In the genomic region with DNA sequence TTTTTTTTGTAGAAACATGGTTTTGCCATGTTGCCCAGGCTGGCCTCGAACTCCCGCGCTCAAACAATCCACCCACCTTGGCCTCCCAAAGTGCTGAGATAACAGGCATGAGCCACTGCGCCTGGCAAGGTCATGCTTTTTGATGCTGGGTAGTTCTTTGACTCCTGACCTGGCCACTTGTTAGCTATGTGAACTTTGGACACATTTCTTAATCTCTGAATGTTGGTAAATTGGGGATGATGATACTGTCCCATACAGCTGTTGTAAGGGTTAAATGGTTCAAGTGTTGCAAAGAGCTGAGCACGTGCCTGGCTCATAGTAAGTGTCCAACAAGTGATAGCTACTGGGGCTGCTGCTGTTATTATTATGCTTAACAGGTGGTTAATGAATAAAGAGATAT, we compare ENCODE assay signal across 27 cellular contexts. TPM values are rescaled to one million over a fixed set of nuclear protein-coding genes. Genes with fewer than 3 reads are reported as not detected.
DNase-seq lines count a peak whose midpoint lies in the region; ATAC-seq and TF ChIP-seq lines count a peak whose summit lies in the region.
"Had no signal": no experiment of that assay in that cellular context is flagged by ENCODE, and none has a peak within 500 bp of the region (broad histone marks: within the 10 kb centered on the region; RNA-seq: fewer than 3 reads in every experiment).

No MANE protein-coding gene starts in this region.

- DNase-seq in SK-N-SH: no peak
- DNase-seq in activated T-helper 1 cell treated with anti-CD3 and anti-CD28 coated beads, Interleukin-12 subunit alpha, Interleukin-12 subunit beta, Interleukin-2, Interleukin-4 antibody, amounts not matched to agents 30 ng/mL and 10 ng/mL and 1 ng/mL, durations not matched to agents 14 hours and 24 hours and 36 hours (ENCODE audit: low spot score): no peak
- peak; percentile 70 to 85 (median 84) for DNase-seq in right lobe of liver
- no peak for DNase-seq in activated T-cell treated with anti-CD3 and anti-CD28 coated beads, Interleukin-2, amount 50 U/mL, for 72 hours
- DNase-seq in MM.1S: no peak
- DNase-seq: activated CD4-positive, alpha-beta T cell treated with anti-CD3 and anti-CD28 coated beads, Interleukin-2, amount 50 U/mL, for 1 hour; activated gamma-delta T cell; AML-193; amygdala; COR-L47; DMS79 treated with DMSO at 0.1 percent for 48 hours; MG63; NCI-H1417 treated with DMSO at 0.1 percent for 48 hours; NCI-H446 treated with DMSO at 0.1 percent for 48 hours; OCI-M1; stimulated activated CD4-positive, alpha-beta T cell treated with anti-CD3 and anti-CD28 coated beads, Interleukin-2, amount 100 ng/mL, for 48 hours; stimulated activated naive CD4-positive, alpha-beta T cell; SW 1271 had no signal

- H3K9me2 ChIP-seq in SK-N-SH (no peaks in the 10 kb centered on the region), MM.1S (replicated peaks; ENCODE audit: insufficient read depth, low read length) (no peaks in the 10 kb centered on the region)

- CTCF ChIA-PET in SK-N-SH (lab: Yijun Ruan, JAX): interaction anchor here (0.8 to 1.7 kb wide), 4 partner anchors 23 to 70 kb away, joined by 3 to 10 read pairs (median 4); no protein-coding TSS in a partner anchor

- H2AFZ ChIP-seq in SK-N-SH (ENCODE audit: low read depth) (no peak overlapping the region), MM.1S (ENCODE audit: low read length) (no peak overlapping the region)

- H3K36me3 ChIP-seq in SK-N-SH (replicated peaks in 1 of 2; ENCODE audit: control insufficient read depth in 1 of 2, insufficient read depth in 2 of 2, low read length in 1 of 2): peaks cover 21 to 27% of the 10 kb centered on the region in 2 experiments
- peaks cover 0 to 34% (median 18%) of the 10 kb centered on the region in 4 donors for H3K36me3 ChIP-seq in right lobe of liver
- no peaks in the 10 kb centered on the region for H3K36me3 ChIP-seq in MM.1S (replicated peaks; ENCODE audit: insufficient read depth, low read length)

- no peaks in the 10 kb centered on the region for H3K27me3 ChIP-seq in SK-N-SH (ENCODE audit: insufficient read depth)
- no peaks in the 10 kb centered on the region for H3K27me3 ChIP-seq in right lobe of liver
- H3K27me3 ChIP-seq in MM.1S (replicated peaks; ENCODE audit: insufficient read depth, low read length): no peaks in the 10 kb centered on the region
- H3K27me3 ChIP-seq: cardiac muscle cell, MG63 had no signal

- H3K27ac Mint-ChIP-seq in activated T-helper 1 cell treated with anti-CD3 and anti-CD28 coated beads, Interleukin-12 subunit alpha, Interleukin-12 subunit beta, Interleukin-2, Interleukin-4 antibody, amounts not matched to agents 30 ng/mL and 10 ng/mL and 1 ng/mL, durations not matched to agents 14 hours and 24 hours and 36 hours: no peak overlapping the region
- no peak overlapping the region for H3K27ac Mint-ChIP-seq in activated T-cell treated with anti-CD3 and anti-CD28 coated beads, Interleukin-2, amount 50 U/mL, for 72 hours

- no peaks in the 10 kb centered on the region for H3K9me3 Mint-ChIP-seq in activated T-helper 1 cell treated with anti-CD3 and anti-CD28 coated beads, Interleukin-12 subunit alpha, Interleukin-12 subunit beta, Interleukin-2, Interleukin-4 antibody, amounts not matched to agents 30 ng/mL and 10 ng/mL and 1 ng/mL, durations not matched to agents 14 hours and 24 hours and 36 hours
- no peaks in the 10 kb centered on the region for H3K9me3 Mint-ChIP-seq in activated T-cell treated with anti-CD3 and anti-CD28 coated beads, Interleukin-2, amount 50 U/mL, for 72 hours
- H3K9me3 Mint-ChIP-seq: dendritic cell treated with granulocyte-macrophage colony-stimulating factor and Interleukin-4, amounts not matched to agents 40 ng/mL and 50 ng/mL, for 4 days had no signal

- H3K36me3 Mint-ChIP-seq in activated T-helper 1 cell treated with anti-CD3 and anti-CD28 coated beads, Interleukin-12 subunit alpha, Interleukin-12 subunit beta, Interleukin-2, Interleukin-4 antibody, amounts not matched to agents 30 ng/mL and 10 ng/mL and 1 ng/mL, durations not matched to agents 14 hours and 24 hours and 36 hours (ENCODE audit: low read depth): peaks cover 29% of the 10 kb centered on the region
- H3K36me3 Mint-ChIP-seq in activated T-cell treated with anti-CD3 and anti-CD28 coated beads, Interleukin-2, amount 50 U/mL, for 72 hours (ENCODE audit: insufficient read depth in 2 of 2): peaks cover 0 to 3% of the 10 kb centered on the region in 2 donors

- H3K4me3 ChIP-seq in SK-N-SH (ENCODE audit: low read depth in 2 of 2, low read length in 1 of 2): no peak overlapping the region
- peak overlapping the region in 2 of 3 donors; percentile 85 to 97 for H3K4me3 ChIP-seq in right lobe of liver
- H3K4me3 ChIP-seq in MM.1S (ENCODE audit: low read length): no peak overlapping the region
- H3K4me3 ChIP-seq: cardiac muscle cell, MG63, thoracic aorta had no signal

- H3K79me2 ChIP-seq in SK-N-SH (ENCODE audit: insufficient read depth): peaks cover 64% of the 10 kb centered on the region
- peaks cover 44% of the 10 kb centered on the region for H3K79me2 ChIP-seq in MM.1S (ENCODE audit: low read length)

- POLR2A ChIA-PET in SK-N-SH (lab: Yijun Ruan, JAX): interaction anchor here (1.1 kb wide), 1 partner anchor 18 kb away, joined by 3 read pairs; a partner anchor contains a TSS

- H3F3A ChIP-seq in SK-N-SH (replicated peaks; ENCODE audit: insufficient read depth) (no peaks in the 10 kb centered on the region), MM.1S (ENCODE audit: insufficient read depth, low read length) (peaks cover 3% of the 10 kb centered on the region; the same call in 1 of the 2 replicates)

- H4K20me1 ChIP-seq in SK-N-SH (ENCODE audit: insufficient read depth) (peaks cover 7% of the 10 kb centered on the region), MM.1S (ENCODE audit: insufficient read depth, low read length) (no peaks in the 10 kb centered on the region)

- H3K9me3 ChIP-seq in SK-N-SH: no peaks in the 10 kb centered on the region
- H3K9me3 ChIP-seq in right lobe of liver: no peaks in the 10 kb centered on the region
- H3K9me3 ChIP-seq in MM.1S (replicated peaks; ENCODE audit: insufficient read depth, low read length): no peaks in the 10 kb centered on the region
- H3K9me3 ChIP-seq: MG63, thoracic aorta had no signal

- H3K4me3 Mint-ChIP-seq in activated T-helper 1 cell treated with anti-CD3 and anti-CD28 coated beads, Interleukin-12 subunit alpha, Interleukin-12 subunit beta, Interleukin-2, Interleukin-4 antibody, amounts not matched to agents 30 ng/mL and 10 ng/mL and 1 ng/mL, durations not matched to agents 14 hours and 24 hours and 36 hours: peak overlapping the region; percentile 61
- no peak overlapping the region for H3K4me3 Mint-ChIP-seq in activated T-cell treated with anti-CD3 and anti-CD28 coated beads, Interleukin-2, amount 50 U/mL, for 72 hours
- H3K4me3 Mint-ChIP-seq: dendritic cell treated with granulocyte-macrophage colony-stimulating factor and Interleukin-4, amounts not matched to agents 40 ng/mL and 50 ng/mL, for 4 days had no signal

- peaks cover 35% of the 10 kb centered on the region for H3K4me1 Mint-ChIP-seq in activated T-helper 1 cell treated with anti-CD3 and anti-CD28 coated beads, Interleukin-12 subunit alpha, Interleukin-12 subunit beta, Interleukin-2, Interleukin-4 antibody, amounts not matched to agents 30 ng/mL and 10 ng/mL and 1 ng/mL, durations not matched to agents 14 hours and 24 hours and 36 hours (ENCODE audit: low read depth)
- H3K4me1 Mint-ChIP-seq in activated T-cell treated with anti-CD3 and anti-CD28 coated beads, Interleukin-2, amount 50 U/mL, for 72 hours (ENCODE audit: low read depth): peaks cover 42% of the 10 kb centered on the region

- 86% methylated on average over 5 of the region's 5 CpGs for WGBS in SK-N-SH (ENCODE audit: low lambda C conversion rate)
- 33% methylated on average over 5 of the region's 5 CpGs for whole genome bisulfite sequencing in right lobe of liver (ENCODE audit: insufficient coverage, low coverage, low lambda C conversion rate, missing lambda C conversion rate)

- intact Hi-C loops in activated T-helper 1 cell treated with anti-CD3 and anti-CD28 coated beads, Interleukin-12 subunit alpha, Interleukin-12 subunit beta, Interleukin-2, Interleukin-4 antibody, amounts not matched to agents 30 ng/mL and 10 ng/mL and 1 ng/mL, durations not matched to agents 14 hours and 24 hours and 36 hours (cut with micrococcal nuclease): no loop called here
- intact Hi-C loops in right lobe of liver (cut with DNase I): no loop called here

- TF ChIP-seq CTCF in SK-N-SH (IDR thresholded peaks at IDR 0.05) (no peak), right lobe of liver (IDR thresholded peaks at IDR 0.05) (no peak), MM.1S (IDR thresholded peaks at IDR 0.05; ENCODE audit: low read length) (no peak)

- H3K4me1 ChIP-seq in SK-N-SH (ENCODE audit: control insufficient read depth in 1 of 2, insufficient read depth in 2 of 2, low read depth in 1 of 2, low read length in 1 of 2) (peaks cover under 1 to 22% of the 10 kb centered on the region in 2 experiments; a peak in 2 of 4 replicates), right lobe of liver (peaks cover 0 to 35% (median 7%) of the 10 kb centered on the region in 4 donors), MM.1S (ENCODE audit: low read length) (0 out of 2 replicates have a peak, but pooled peaks cover 6% of the 10 kb centered on the region)

- TF ChIP-seq RAD21 in SK-N-SH (IDR thresholded peaks at IDR 0.05; ENCODE audit: low read length): no peak

- H3K27ac ChIP-seq in SK-N-SH (ENCODE audit: low read depth in 2 of 2, low read length in 1 of 2) (no peak overlapping the region), right lobe of liver (peak overlapping the region; percentile 43 to 95 (median 89)), MM.1S (ENCODE audit: low read length) (no peak overlapping the region)
- H3K27ac ChIP-seq: 22Rv1, cardiac muscle cell, thoracic aorta had no signal

- TF ChIP-seq POLR2A in right lobe of liver (IDR thresholded peaks at IDR 0.05): no peak

- H3K9ac ChIP-seq in SK-N-SH (no peak overlapping the region), MM.1S (ENCODE audit: low read length) (no peak overlapping the region)

- peak overlapping the region; percentile 95; the same call in 1 of the 2 replicates for H3K4me2 ChIP-seq in SK-N-SH
- H3K4me2 ChIP-seq in MM.1S (ENCODE audit: low read depth, low read length): no peak overlapping the region

- ATAC-seq in SK-N-SH treated with all-trans-retinoic acid at 6 μM for 48 hours: no peak
- peak; percentile 34 to 61 (median 40) for ATAC-seq in right lobe of liver
- no peak for ATAC-seq in activated T-cell treated with anti-CD3 and anti-CD28 coated beads, Interleukin-2, amount 50 U/mL, for 72 hours (replicated peaks in 1 of 2)
- ATAC-seq: HCT116 had no signal

- TF ChIP-seq EP300 in SK-N-SH (IDR thresholded peaks at IDR 0.05; ENCODE audit: borderline replicate concordance in 1 of 2, low read depth in 1 of 2, low read length in 1 of 2): no peak

- no peaks in the 10 kb centered on the region for H3K27me3 Mint-ChIP-seq in activated T-helper 1 cell treated with anti-CD3 and anti-CD28 coated beads, Interleukin-12 subunit alpha, Interleukin-12 subunit beta, Interleukin-2, Interleukin-4 antibody, amounts not matched to agents 30 ng/mL and 10 ng/mL and 1 ng/mL, durations not matched to agents 14 hours and 24 hours and 36 hours (ENCODE audit: insufficient read depth)
- no peaks in the 10 kb centered on the region for H3K27me3 Mint-ChIP-seq in activated T-cell treated with anti-CD3 and anti-CD28 coated beads, Interleukin-2, amount 50 U/mL, for 72 hours (ENCODE audit: low read depth)
- H3K27me3 Mint-ChIP-seq: dendritic cell treated with granulocyte-macrophage colony-stimulating factor and Interleukin-4, amounts not matched to agents 40 ng/mL and 50 ng/mL, for 4 days had no signal

RNA-seq across cellular contexts. Expression of a gene that starts 2.3 kb away (rescaled TPM):
- polyA plus RNA-seq in SK-N-SH (2012; rRNA removed): 71.6 and 101 TPM in 2 replicates
- polyA plus RNA-seq in SK-N-SH (2012; cell fraction: cytosol; rRNA removed): 71.5 and 71.8 TPM in 2 replicates
- 53.6 and 77.5 TPM in 2 replicates for polyA plus RNA-seq in SK-N-SH (2012; cell fraction: nucleus; rRNA removed)
- total RNA-seq in activated T-helper 1 cell treated with anti-CD3 and anti-CD28 coated beads, Interleukin-12 subunit alpha, Interleukin-12 subunit beta, Interleukin-2, Interleukin-4 antibody, amounts not matched to agents 30 ng/mL and 10 ng/mL and 1 ng/mL, durations not matched to agents 14 hours and 24 hours and 36 hours: 49.7 and 53.4 TPM in 2 replicates
- total RNA-seq in right lobe of liver: 100 to 1,000 TPM in 4 of 6 experiments, 10 to 100 TPM in 2; 68.3 to 159 (median 111) TPM
- total RNA-seq in activated T-cell treated with anti-CD3 and anti-CD28 coated beads, Interleukin-2, amount 50 U/mL, for 72 hours: 10 to 100 TPM; 36.6 to 38.9 TPM

RNA-seq across cellular contexts. Expression of a gene that starts 2.9 kb away (rescaled TPM):
- polyA plus RNA-seq in SK-N-SH (2012; rRNA removed): 134 and 276 TPM in 2 replicates
- polyA plus RNA-seq in SK-N-SH (2012; cell fraction: cytosol; rRNA removed): 143 and 163 TPM in 2 replicates
- 295 and 343 TPM in 2 replicates for polyA plus RNA-seq in SK-N-SH (2012; cell fraction: nucleus; rRNA removed)
- total RNA-seq in activated T-helper 1 cell treated with anti-CD3 and anti-CD28 coated beads, Interleukin-12 subunit alpha, Interleukin-12 subunit beta, Interleukin-2, Interleukin-4 antibody, amounts not matched to agents 30 ng/mL and 10 ng/mL and 1 ng/mL, durations not matched to agents 14 hours and 24 hours and 36 hours: 65.2 and 68.9 TPM in 2 replicates
- total RNA-seq in right lobe of liver: 10 to 100 TPM; 41.7 to 57.5 (median 54.3) TPM
- 10 to 100 TPM; 28.8 to 34.4 TPM for total RNA-seq in activated T-cell treated with anti-CD3 and anti-CD28 coated beads, Interleukin-2, amount 50 U/mL, for 72 hours

RNA-seq across cellular contexts. Expression of a gene that starts 17.3 kb away (rescaled TPM):
- 24.0 and 29.0 TPM in 2 replicates for polyA plus RNA-seq in SK-N-SH (2012; rRNA removed)
- 4.8 and 8.1 TPM in 2 replicates for polyA plus RNA-seq in SK-N-SH (2012; cell fraction: cytosol; rRNA removed)
- 139 and 167 TPM in 2 replicates for polyA plus RNA-seq in SK-N-SH (2012; cell fraction: nucleus; rRNA removed)
- total RNA-seq in activated T-helper 1 cell treated with anti-CD3 and anti-CD28 coated beads, Interleukin-12 subunit alpha, Interleukin-12 subunit beta, Interleukin-2, Interleukin-4 antibody, amounts not matched to agents 30 ng/mL and 10 ng/mL and 1 ng/mL, durations not matched to agents 14 hours and 24 hours and 36 hours: 19.0 and 19.5 TPM in 2 replicates
- total RNA-seq in right lobe of liver: 10 to 100 TPM in 2 of 6 experiments, 1 to 10 TPM in 4; 5.9 to 10.8 (median 9.2) TPM
- 10 to 100 TPM; 27.8 to 28.7 TPM for total RNA-seq in activated T-cell treated with anti-CD3 and anti-CD28 coated beads, Interleukin-2, amount 50 U/mL, for 72 hours

RNA-seq across cellular contexts. Expression of a gene that starts 19.5 kb away (rescaled TPM):
- not detected in 2 replicates for polyA plus RNA-seq in SK-N-SH (2012; rRNA removed)
- not detected in 2 replicates for polyA plus RNA-seq in SK-N-SH (2012; cell fraction: cytosol; rRNA removed)
- polyA plus RNA-seq in SK-N-SH (2012; cell fraction: nucleus; rRNA removed): not detected in 2 replicates
- total RNA-seq in activated T-helper 1 cell treated with anti-CD3 and anti-CD28 coated beads, Interleukin-12 subunit alpha, Interleukin-12 subunit beta, Interleukin-2, Interleukin-4 antibody, amounts not matched to agents 30 ng/mL and 10 ng/mL and 1 ng/mL, durations not matched to agents 14 hours and 24 hours and 36 hours: not detected in 2 replicates
- total RNA-seq in right lobe of liver: 10 to 100 TPM in 5 of 6 experiments, 1 to 10 TPM in 1; 8.4 to 28.6 (median 15.7) TPM
- total RNA-seq in activated T-cell treated with anti-CD3 and anti-CD28 coated beads, Interleukin-2, amount 50 U/mL, for 72 hours: not detected
- total RNA-seq: cardiac muscle cell, fibroblast of lung, glomerular endothelial cell, omental fat pad, thoracic aorta had no signal
- polyA plus RNA-seq: cardiac muscle cell, fibroblast of lung had no signal

RNA-seq across cellular contexts. Expression of a gene that starts 24.6 kb away (rescaled TPM):
- 1,071 and 1,313 TPM in 2 replicates for polyA plus RNA-seq in SK-N-SH (2012; rRNA removed)
- 949 and 1,101 TPM in 2 replicates for polyA plus RNA-seq in SK-N-SH (2012; cell fraction: cytosol; rRNA removed)
- 516 and 580 TPM in 2 replicates for polyA plus RNA-seq in SK-N-SH (2012; cell fraction: nucleus; rRNA removed)
- total RNA-seq in activated T-helper 1 cell treated with anti-CD3 and anti-CD28 coated beads, Interleukin-12 subunit alpha, Interleukin-12 subunit beta, Interleukin-2, Interleukin-4 antibody, amounts not matched to agents 30 ng/mL and 10 ng/mL and 1 ng/mL, durations not matched to agents 14 hours and 24 hours and 36 hours: 138 and 143 TPM in 2 replicates
- 100 to 1,000 TPM; 105 to 228 (median 134) TPM for total RNA-seq in right lobe of liver
- 10 to 100 TPM; 78.4 to 87.2 TPM for total RNA-seq in activated T-cell treated with anti-CD3 and anti-CD28 coated beads, Interleukin-2, amount 50 U/mL, for 72 hours

Comparison
In these comparisons a context has a peak if more than half of its experiments do, and no peak if none do; other contexts are left out.
1. DNase-seq: peak in right lobe of liver (3 of 3); none in SK-N-SH (single experiment), activated T-helper 1 cell treated with anti-CD3 and anti-CD28 coated beads, Interleukin-12 subunit alpha, Interleukin-12 subunit beta, Interleukin-2, Interleukin-4 antibody, amounts not matched to agents 30 ng/mL and 10 ng/mL and 1 ng/mL, durations not matched to agents 14 hours and 24 hours and 36 hours (single experiment), activated T-cell treated with anti-CD3 and anti-CD28 coated beads, Interleukin-2, amount 50 U/mL, for 72 hours (0 of 2) and MM.1S (single experiment).
2. H3K27ac ChIP-seq: peak in right lobe of liver (3 of 3); none in SK-N-SH (0 of 2) and MM.1S (single experiment).
3. H3K4me3 ChIP-seq: peak in right lobe of liver (2 of 3); none in SK-N-SH (0 of 2) and MM.1S (single experiment).
4. ATAC-seq: peak in right lobe of liver (4 of 4); none in SK-N-SH treated with all-trans-retinoic acid at 6 μM for 48 hours (single experiment) and activated T-cell treated with anti-CD3 and anti-CD28 coated beads, Interleukin-2, amount 50 U/mL, for 72 hours (0 of 2).